Comparison of ENCODE assay signal across 8 cellular contexts in genomic region chr1:15850450-15851079, GRCh38. TPM values are rescaled to one million over a fixed set of nuclear protein-coding genes. Genes with fewer than 3 reads are reported as not detected.
A peak's percentile ranks its signal among the peaks of the same experiment; 100 is the strongest.
DNase-seq lines count a peak whose midpoint lies in the region; ATAC-seq, FAIRE-seq and TF ChIP-seq lines count a peak whose summit lies in the region.

No MANE protein-coding gene starts in this region.

- H3K27ac Mint-ChIP-seq in T-cell, result peak overlapping the region; percentile 22 to 37

- POLR2A ChIA-PET in T-cell (lab: Charles Lee), result interaction anchor here in 1 of 2 donors (0.7 kb wide), 1 partner anchor 20 kb away, joined by 4 read pairs; no protein-coding TSS in a partner anchor

- ATAC-seq in T-cell (replicated peaks in 1 of 4), result no peak
- no peak for ATAC-seq in HG02798 (IDR thresholded peaks at IDR 0.05; ENCODE audit: poor library complexity, unreplicated experiment)
- ATAC-seq in HG02571 (IDR thresholded peaks at IDR 0.05; ENCODE audit: unreplicated experiment), result no peak

- H3K9me3 ChIP-seq in spleen, result no peaks in the 10 kb centered on the region

- no peak for FAIRE-seq in urothelium cell line (lab: Jason Lieb, UNC)

- intact Hi-C loops in spleen (cut with DNase I; ENCODE audit: low total_unique reads), result loop anchor here (10.0 kb wide), 1 partner anchor 64 kb away; no protein-coding TSS in a partner anchor

- no peak for TF ChIP-seq CTCF in spleen (IDR thresholded peaks at IDR 0.05 in 8 of 11, conservative IDR thresholded peaks at IDR 0.05 in 3 of 11)

- TF ChIP-seq POLR2A in spleen (IDR thresholded peaks at IDR 0.05), result no peak

- no peaks in the 10 kb centered on the region for H3K27me3 Mint-ChIP-seq in T-cell

- 11 to 22% (median 12%) methylated on average over 2 of the region's 2 CpGs for WGBS in spleen, 5 donors

- no peaks in the 10 kb centered on the region for H3K9me3 Mint-ChIP-seq in T-cell

- CTCF ChIA-PET in T-cell (lab: Charles Lee), result interaction anchor here in 1 of 2 donors (1.1 to 4.1 kb wide), 2 partner anchors 17 to 35 kb away, joined by 3 to 35 read pairs; no protein-coding TSS in a partner anchor

- H3K4me3 ChIP-seq in spleen, result peak overlapping the region in 7 of 8 donors; percentile 68 to 92 (median 77)

- no peaks in the 10 kb centered on the region for H3K36me3 ChIP-seq in spleen

- H3K27me3 ChIP-seq in spleen (replicated peaks in 1 of 7), result no peaks in the 10 kb centered on the region

- H3K36me3 Mint-ChIP-seq in T-cell, result no peaks in the 10 kb centered on the region

- peaks cover 37 to 85% (median 71%) of the 10 kb centered on the region in 6 donors for H3K4me1 ChIP-seq in spleen

- peak in 2 of 3 experiments; percentile 23 to 68 for DNase-seq in NCI-H1417 (lab: John Stamatoyannopoulos, UW)
- no peak for DNase-seq in NCI-H1417 treated with DMSO at 0.1 percent for 48 hours (lab: John Stamatoyannopoulos, UW)
- no peak for DNase-seq in T-cell
- DNase-seq in globus pallidus (ENCODE audit: low spot score), result peak; percentile 35
- no peak for DNase-seq in spleen
- no peak for DNase-seq in urothelium cell line (ENCODE audit: low spot score)

- peak overlapping the region; percentile 90 to 99 (median 98) for H3K27ac ChIP-seq in spleen

- H3K4me3 Mint-ChIP-seq in T-cell, result peak overlapping the region; percentile 65 to 97 (median 65)

- H3K4me1 Mint-ChIP-seq in T-cell, result peaks cover 53 to 57% (median 53%) of the 10 kb centered on the region in 3 donors

RNA-seq across cellular contexts. Expression of gene SPEN, which starts 3.1 kb away (rescaled TPM):
- 10 to 100 TPM; 69.9 to 81.1 (median 72.1) TPM for total RNA-seq in T-cell
- total RNA-seq in spleen, result 10 to 100 TPM; 54.1 to 75.9 (median 63.0) TPM
- polyA plus RNA-seq in spleen, result 10 to 100 TPM in 1 of 3 donors, 1 to 10 TPM in 2; 8.0 to 14.1 (median 9.3) TPM

RNA-seq across cellular contexts. Expression of gene UQCRHL, which starts 43.1 kb away (rescaled TPM):
- 1 to 10 TPM in 3 of 5 donors, under 1 TPM in 2; 0.68 to 1.3 (median 1.1) TPM for total RNA-seq in T-cell
- total RNA-seq in spleen, result 1 to 10 TPM in 6 of 7 donors, under 1 TPM in 1; 0.67 to 2.6 (median 1.2) TPM
- polyA plus RNA-seq in spleen, result 1 to 10 TPM; 1.9 to 2.6 (median 2.4) TPM

Comparison
In these comparisons a context has a peak if more than half of its experiments do, and no peak if none do; other contexts are left out.
1. DNase-seq: peak in NCI-H1417 (2 of 3) and globus pallidus (single experiment); none in NCI-H1417 treated with DMSO at 0.1 percent for 48 hours (single experiment), T-cell (0 of 34), spleen (single experiment) and urothelium cell line (single experiment).